32 cellular contexts compared by ENCODE assay signal in the genomic region with DNA sequence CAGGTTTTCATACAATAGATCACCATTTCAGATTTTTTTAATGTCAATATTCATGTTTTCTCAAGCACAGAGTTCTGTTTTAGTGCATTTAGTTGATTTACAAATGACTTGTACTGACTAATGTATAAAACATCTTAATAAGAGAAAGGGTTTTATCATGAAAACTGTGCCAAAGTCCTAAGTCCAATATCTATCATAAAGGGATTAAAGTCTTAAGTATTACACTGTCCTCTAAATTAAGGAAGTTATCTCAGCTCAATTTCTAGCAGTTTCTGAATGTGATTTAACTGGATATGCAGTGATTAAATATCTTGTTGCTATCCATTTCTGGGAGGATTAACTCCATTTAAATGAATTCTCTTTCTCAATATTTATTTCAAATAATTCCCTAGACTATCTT.
"Had no signal": no experiment of that assay in that cellular context is flagged by ENCODE, and none has a peak within 500 bp of the region (broad histone marks: within the 10 kb centered on the region; RNA-seq: fewer than 3 reads in every experiment).

No MANE protein-coding gene starts in this region.

- ATAC-seq: activated CD8-positive, alpha-beta memory T cell treated with anti-CD3 and anti-CD28 coated beads, Interleukin-2, amount 10 ng/mL, durations not matched to agents 7 days and 5 days; activated naive CD8-positive, alpha-beta T cell treated with anti-CD3 and anti-CD28 coated beads, Interleukin-2, amount 50 U/mL, for 24 hours had no signal

- H3K27ac ChIP-seq: VCaP had no signal

- DNase-seq: activated B cell treated with CpG ODN at 0.5 μM for 24 hours; activated CD4-positive, alpha-beta memory T cell treated with anti-CD3 and anti-CD28 coated beads, Interleukin-2, amount 10 ng/mL, durations not matched to agents 7 days and 5 days; activated CD4-positive, alpha-beta T cell treated with anti-CD3 and anti-CD28 coated beads for 4 hours; activated CD4-positive, CD25-positive, alpha-beta regulatory T cell treated with anti-CD3 and anti-CD28 coated beads, Interleukin-2, amount 50 U/mL, for 72 hours; activated CD8-positive, alpha-beta memory T cell treated with anti-CD3 and anti-CD28 coated beads for 24 hours; activated CD8-positive, alpha-beta memory T cell treated with anti-CD3 and anti-CD28 coated beads, Interleukin-2, amount 10 ng/mL, durations not matched to agents 7 days and 5 days; activated CD8-positive, alpha-beta memory T cell treated with anti-CD3 and anti-CD28 coated beads, Interleukin-2, amount 50 U/mL, for 48 hours; activated effector memory CD4-positive, alpha-beta T cell treated with Interleukin-2 at 50 U/mL for 16 hours; activated naive CD4-positive, alpha-beta T cell treated with anti-CD3 and anti-CD28 coated beads, Interleukin-2, amount 10 ng/mL, durations not matched to agents 7 days and 5 days; activated naive CD8-positive, alpha-beta T cell treated with anti-CD3 and anti-CD28 coated beads, Interleukin-2, amount 50 U/mL, for 24 hours; activated T-cell treated with anti-CD3 and anti-CD28 coated beads, Interleukin-2, amount 50 U/mL, for 48 hours; anterior cingulate cortex; central memory CD4-positive, alpha-beta T cell; Karpas-422; KBM-7; NCI-H1048; NCI-H1417; NCI-H146; NCI-H187 treated with DMSO at 0.1 percent for 48 hours; NCI-H2081; NCI-H2171 treated with DMSO at 0.1 percent for 48 hours; NCI-H2227 treated with DMSO at 0.1 percent for 48 hours; NCI-H446; NCI-H510A treated with DMSO at 0.1 percent for 48 hours; NCI-H526 treated with DMSO at 0.1 percent for 48 hours; OCI-M1; Right ventricle myocardium superior; SW 1271; T-helper 1 cell; T-helper 2 cell; T-helper 9 cell had no signal
